In the genomic region with DNA sequence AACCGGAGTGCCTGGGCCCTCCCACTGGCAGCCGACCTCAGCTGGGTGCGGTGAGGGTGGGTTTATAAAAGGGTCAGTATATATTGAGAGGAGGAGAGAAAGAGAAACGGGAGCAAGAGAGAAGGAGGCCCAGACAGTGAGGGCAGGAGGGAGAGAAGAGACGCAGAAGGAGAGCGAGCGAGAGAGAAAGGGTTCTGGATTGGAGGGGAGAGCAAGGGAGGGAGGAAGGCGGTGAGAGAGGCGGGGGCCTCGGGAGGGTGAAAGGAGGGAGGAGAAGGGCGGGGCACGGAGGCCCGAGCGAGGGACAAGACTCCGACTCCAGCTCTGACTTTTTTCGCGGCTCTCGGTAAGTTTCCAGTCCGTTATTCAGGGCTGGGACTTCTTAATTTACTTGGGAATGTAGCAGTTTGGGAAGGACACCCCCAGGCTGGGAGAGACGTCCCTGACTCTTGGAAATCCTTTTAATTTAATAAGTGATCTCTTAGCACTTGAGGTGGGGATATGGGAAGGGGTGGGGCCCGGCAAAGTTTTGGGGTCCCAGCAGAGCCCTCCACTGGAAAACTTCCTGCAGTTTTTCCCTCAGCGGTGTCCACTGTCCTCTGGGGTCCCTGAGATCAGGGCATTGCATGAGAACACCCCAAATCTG, we compare ENCODE assay signal across 8 cellular contexts. TPM values are rescaled to one million over a fixed set of nuclear protein-coding genes. Genes with fewer than 3 reads are reported as not detected.
DNase-seq lines count a peak whose midpoint lies in the region; ATAC-seq and TF ChIP-seq lines count a peak whose summit lies in the region.

EMP3 (plus strand) TSS at position 288 of the 646 bp plus-strand sequence. CDS start 1,293 bp downstream, outside the sequence.

- peaks cover 7 to 12% of the 10 kb centered on the region in 2 donors for H3K4me1 ChIP-seq in lung (ENCODE audit: control insufficient read depth in 2 of 2, insufficient read depth in 2 of 2, low read length in 2 of 2)

- peak; percentile 80 for DNase-seq in GM04503 (ENCODE audit: low read depth)
- peak; percentile 45 for DNase-seq in NCI-H146 (lab: John Stamatoyannopoulos, UW)
- DNase-seq in activated CD4-positive, alpha-beta T cell treated with anti-CD3 and anti-CD28 coated beads, Interleukin-2, amount 50 U/mL, for 1 hour, result peak; percentile 86
- peak; percentile 48 for DNase-seq in dermis blood vessel endothelial cell
- DNase-seq in lung (ENCODE audit: low spot score), result peak; percentile 75
- DNase-seq in stimulated activated CD8-positive, alpha-beta memory T cell treated with anti-CD3 and anti-CD28 coated beads, Interleukin-12 subunit alpha, Interleukin-12 subunit beta, amount 100 ng/mL, for 4 hours (ENCODE audit: low read depth), result peak; percentile 70
- no peak for DNase-seq in NCI-H187 (lab: John Stamatoyannopoulos, UW)

- ATAC-seq in lung (ENCODE audit: insufficient read depth, low FRiP score) (no peak), HG03097 (IDR thresholded peaks at IDR 0.05; ENCODE audit: low FRiP score, unreplicated experiment) (no peak)

- H3K27ac ChIP-seq in lung (ENCODE audit: low read depth in 1 of 2, low read length in 1 of 2), result peak within 1 kb of the TSS; percentile 73 to 82

- no peak for TF ChIP-seq CTCF in lung (IDR thresholded peaks at IDR 0.05; ENCODE audit: control extremely low read depth, extremely low read depth)

- peaks cover 0 to 3% of the 10 kb centered on the region in 2 donors for H3K36me3 ChIP-seq in lung (ENCODE audit: control insufficient read depth in 2 of 2, insufficient read depth in 2 of 2, low read length in 2 of 2)

- no peaks in the 10 kb centered on the region for H3K9me3 ChIP-seq in lung (ENCODE audit: control insufficient read depth in 2 of 2, insufficient read depth in 1 of 2, low read length in 1 of 2)

- 1% methylated on average over 22 of the region's 22 CpGs for WGBS in lung, 2 donors

- peak within 1 kb of the TSS; percentile 62 for H3K4me3 ChIP-seq in lung

- H3K27me3 ChIP-seq in lung (ENCODE audit: control insufficient read depth, insufficient read depth), result no peaks in the 10 kb centered on the region

RNA-seq across cellular contexts. Expression of gene EMP3, which starts in this region (rescaled TPM):
- total RNA-seq in dermis blood vessel endothelial cell, result 4.0 and 7.3 TPM in 2 replicates
- total RNA-seq in lung, result 100 to 1,000 TPM in 1 of 2 donors, 10 to 100 TPM in 1; 36.9 to 189 TPM
- polyA plus RNA-seq in lung, result 100 to 1,000 TPM; 256 to 276 TPM

Comparison
In these comparisons a context has a peak if more than half of its experiments do, and no peak if none do; other contexts are left out.
1. DNase-seq: peak in GM04503 (single experiment), NCI-H146 (single experiment), activated CD4-positive, alpha-beta T cell treated with anti-CD3 and anti-CD28 coated beads, Interleukin-2, amount 50 U/mL, for 1 hour (single experiment), dermis blood vessel endothelial cell (single experiment), lung (single experiment) and stimulated activated CD8-positive, alpha-beta memory T cell treated with anti-CD3 and anti-CD28 coated beads, Interleukin-12 subunit alpha, Interleukin-12 subunit beta, amount 100 ng/mL, for 4 hours (single experiment); none in NCI-H187 (0 of 2).